Comparison of ENCODE assay signal across 8 cellular contexts in the genomic region with DNA sequence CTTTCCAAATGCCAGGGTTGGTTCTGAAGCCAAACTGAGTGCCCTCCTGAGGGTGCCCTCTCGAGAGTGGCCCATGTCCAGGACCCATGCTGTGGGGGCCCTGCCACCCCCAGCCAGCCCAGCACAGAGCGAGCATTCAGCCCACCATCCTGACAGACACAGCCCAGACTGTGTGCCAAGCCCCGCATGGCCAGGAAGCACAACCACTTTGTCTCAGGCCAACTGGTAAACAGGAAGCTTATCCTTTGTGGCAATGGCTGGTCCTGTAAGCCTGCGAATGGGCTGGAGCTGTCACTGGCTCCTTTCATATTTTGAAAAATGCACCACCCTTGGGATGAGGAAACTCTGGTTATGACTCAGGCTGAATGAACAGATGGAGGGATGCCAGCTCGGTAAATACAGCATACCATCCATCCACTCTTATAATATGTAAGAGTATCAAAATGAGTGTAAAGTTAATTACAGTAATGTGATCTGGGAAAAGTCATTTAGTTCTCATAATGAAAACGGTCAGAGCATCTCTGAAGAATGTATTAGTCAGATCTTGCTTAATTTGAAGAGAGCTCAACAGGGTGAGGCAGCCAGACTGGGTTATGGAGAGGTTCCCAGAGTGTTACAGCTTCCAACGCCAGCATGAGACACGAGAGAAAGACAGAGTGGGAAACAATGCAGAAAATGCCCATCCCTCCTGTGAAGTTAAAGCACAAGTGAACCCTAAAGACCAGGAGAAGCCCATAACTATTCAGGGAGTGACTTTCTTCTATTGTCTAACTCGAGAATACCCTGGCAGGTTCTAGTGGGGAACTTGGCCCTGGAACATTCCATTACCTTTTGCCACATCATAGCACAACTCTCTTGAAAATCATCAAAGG.
DNase-seq lines count a peak whose midpoint lies in the region; ATAC-seq and TF ChIP-seq lines count a peak whose summit lies in the region.

No MANE protein-coding gene starts in this region.

- POLR2A ChIA-PET in HEK293 (lab: Yijun Ruan, JAX) = interaction anchor here (2.2 kb wide), 1 partner anchor 65 kb away, joined by 11 read pairs; the partner anchor contains the start of gene STK17A
- POLR2A ChIA-PET in WTC11 (lab: Charles Lee) = no interaction called here
- POLR2A ChIA-PET in Caco-2 (lab: Charles Lee) = no interaction called here

- H3K9ac ChIP-seq in stomach smooth muscle (ENCODE audit: low read length in 2 of 2) = peak overlapping the region; percentile 43 to 51

- H3K27ac ChIP-seq in HEK293 (ENCODE audit: extremely low read depth, low read depth, low read length) (no peak overlapping the region), ectodermal cell (ENCODE audit: insufficient read depth, low read depth, low read length, poor library complexity, severe bottlenecking) (peak overlapping the region; percentile 70), stomach smooth muscle (ENCODE audit: low read length) (peak overlapping the region; percentile 93)

- BruUV-seq in Caco-2 (replicated peaks; lab: Mats Ljungman, UMichigan) = no TSS peak

- H3K9me3 ChIP-seq in HEK293 (ENCODE audit: control insufficient read depth, insufficient read depth, low read depth, low read length) (no peaks in the 10 kb centered on the region), ectodermal cell (ENCODE audit: control insufficient read depth, low read length) (no peaks in the 10 kb centered on the region), stomach smooth muscle (ENCODE audit: control insufficient read depth in 2 of 2, low read length in 2 of 2) (no peaks in the 10 kb centered on the region), Caco-2 (no peaks in the 10 kb centered on the region)

- H3K36me3 Mint-ChIP-seq in WTC11 = peaks cover 28% of the 10 kb centered on the region
- H3K36me3 Mint-ChIP-seq in Caco-2 (ENCODE audit: insufficient read depth, unreplicated experiment) = peaks cover 49% of the 10 kb centered on the region

- H3K27me3 Mint-ChIP-seq in WTC11 (ENCODE audit: low read depth) (no peaks in the 10 kb centered on the region), Caco-2 (ENCODE audit: insufficient read depth, unreplicated experiment) (no peaks in the 10 kb centered on the region)

- intact Hi-C loops in Caco-2 (cut with micrococcal nuclease; ENCODE audit: unreplicated experiment) = loop anchor here (10.0 kb wide), 1 partner anchor 187 kb away; no protein-coding TSS in a partner anchor

- ATAC-seq in WTC11 = peak; percentile 55

- DNase-seq in GDM1 (lab: John Stamatoyannopoulos, UW) = peak; percentile 4
- peak; percentile 82 for DNase-seq in NCI-H1105 treated with DMSO at 0.1 percent for 48 hours (lab: John Stamatoyannopoulos, UW)
- DNase-seq in WTC11 (ENCODE audit: low spot score) = no peak
- peak; percentile 83 for DNase-seq in medulla oblongata (ENCODE audit: extremely low spot score)
- DNase-seq in Caco-2 = no peak

- H3K36me3 ChIP-seq in HEK293 (ENCODE audit: control insufficient read depth in 2 of 2, insufficient read depth in 1 of 2, low read length in 2 of 2) (peaks cover 3 to 44% of the 10 kb centered on the region in 2 experiments; a peak in 2 of 3 replicates), ectodermal cell (ENCODE audit: control insufficient read depth, insufficient read depth, low read length) (peaks cover 8% of the 10 kb centered on the region), stomach smooth muscle (ENCODE audit: control insufficient read depth in 2 of 2, insufficient read depth in 2 of 2, low read length in 2 of 2) (peaks cover 2 to 5% of the 10 kb centered on the region in 2 donors), Caco-2 (ENCODE audit: control insufficient read depth, insufficient read depth, low read length) (peaks cover 2% of the 10 kb centered on the region)

- TF ChIP-seq CTCF in HEK293 (tag by site-specific recombination; IDR thresholded peaks at IDR 0.05) (no peak), WTC11 (IDR thresholded peaks at IDR 0.05) (no peak), Caco-2 (IDR thresholded peaks at IDR 0.05; ENCODE audit: insufficient read depth in 1 of 2, low read depth in 1 of 2, low read length in 1 of 2, severe bottlenecking in 1 of 2, unreplicated experiment in 1 of 2) (no peak)

- peak overlapping the region; percentile 98 for H3K27ac Mint-ChIP-seq in WTC11
- H3K27ac Mint-ChIP-seq in Caco-2 (ENCODE audit: unreplicated experiment) = no peak overlapping the region

- H3K9me3 Mint-ChIP-seq in WTC11 = no peaks in the 10 kb centered on the region
- no peaks in the 10 kb centered on the region for H3K9me3 Mint-ChIP-seq in Caco-2 (ENCODE audit: unreplicated experiment)

- 71 to 77% methylated on average over 8 of the region's 9 CpGs for WGBS in ectodermal cell, 2 experiments

- no peaks in the 10 kb centered on the region for H3K27me3 ChIP-seq in ectodermal cell (ENCODE audit: control insufficient read depth, insufficient read depth, low read length, poor library complexity, severe bottlenecking)
- no peaks in the 10 kb centered on the region for H3K27me3 ChIP-seq in stomach smooth muscle (ENCODE audit: control insufficient read depth in 1 of 2, insufficient read depth in 2 of 2, low read length in 2 of 2)
- H3K27me3 ChIP-seq in Caco-2 (replicated peaks; ENCODE audit: control insufficient read depth, insufficient read depth, low read length) = no peaks in the 10 kb centered on the region

- CTCF ChIA-PET in HEK293 (lab: Yijun Ruan, JAX) (interaction anchor here (0.6 to 0.9 kb wide), 2 partner anchors 13 to 52 kb away, joined by 3 to 4 read pairs; no protein-coding TSS in a partner anchor), WTC11 (lab: Charles Lee) (interaction anchor here (1.0 to 5.1 kb wide), 3 partner anchors 21 to 190 kb away, joined by 3 to 33 read pairs (median 5); partner anchors contain the start of gene STK17A), Caco-2 (lab: Charles Lee) (no interaction called here)

- H3K4me3 ChIP-seq in HEK293 (ENCODE audit: low read depth, low read length) (no peak overlapping the region), ectodermal cell (ENCODE audit: insufficient read depth, low read depth, low read length) (no peak overlapping the region), stomach smooth muscle (ENCODE audit: low read length in 2 of 2) (peak overlapping the region in 1 of 2 donors; percentile 57), Caco-2 (ENCODE audit: low read depth, low read length) (no peak overlapping the region)

- H3K4me1 Mint-ChIP-seq in WTC11 (peaks cover 74% of the 10 kb centered on the region), Caco-2 (ENCODE audit: low read depth, unreplicated experiment) (no peaks in the 10 kb centered on the region)

- H3K4me1 ChIP-seq in HEK293 (ENCODE audit: control insufficient read depth, insufficient read depth, low read length) (0 out of 2 replicates have a peak, but pooled peaks cover 6% of the 10 kb centered on the region), ectodermal cell (ENCODE audit: control insufficient read depth, insufficient read depth, low read length) (peaks cover 24% of the 10 kb centered on the region), stomach smooth muscle (ENCODE audit: control insufficient read depth, insufficient read depth, low read length) (peaks cover 46% of the 10 kb centered on the region), Caco-2 (no peaks in the 10 kb centered on the region)

- no peak overlapping the region for H3K4me3 Mint-ChIP-seq in WTC11
- no peak overlapping the region for H3K4me3 Mint-ChIP-seq in Caco-2 (ENCODE audit: unreplicated experiment)

TF ChIP-seq in HEK293, 187 proteins besides CTCF, POLR2A, EP300 and RAD21 (continues in another document):
- TF ChIP-seq ZNF366 (tag by site-specific recombination; conservative IDR thresholded peaks at IDR 0.05) = peak; percentile 53; the same call in 1 of the 2 replicates
- no peak for TF ChIP-seq ZNF747 (tag by site-specific recombination; IDR thresholded peaks at IDR 0.05)
- peak; percentile 44; the same call in 1 of the 2 replicates for TF ChIP-seq ZNF843 (tag by site-specific recombination; IDR thresholded peaks at IDR 0.05)
- peak; percentile 87 for TF ChIP-seq ZNF184 (tag by site-specific recombination; IDR thresholded peaks at IDR 0.05)
- peak; percentile 94 for TF ChIP-seq ZEB2 (tag by site-specific recombination; IDR thresholded peaks at IDR 0.05)
- TF ChIP-seq, protein P1, sequence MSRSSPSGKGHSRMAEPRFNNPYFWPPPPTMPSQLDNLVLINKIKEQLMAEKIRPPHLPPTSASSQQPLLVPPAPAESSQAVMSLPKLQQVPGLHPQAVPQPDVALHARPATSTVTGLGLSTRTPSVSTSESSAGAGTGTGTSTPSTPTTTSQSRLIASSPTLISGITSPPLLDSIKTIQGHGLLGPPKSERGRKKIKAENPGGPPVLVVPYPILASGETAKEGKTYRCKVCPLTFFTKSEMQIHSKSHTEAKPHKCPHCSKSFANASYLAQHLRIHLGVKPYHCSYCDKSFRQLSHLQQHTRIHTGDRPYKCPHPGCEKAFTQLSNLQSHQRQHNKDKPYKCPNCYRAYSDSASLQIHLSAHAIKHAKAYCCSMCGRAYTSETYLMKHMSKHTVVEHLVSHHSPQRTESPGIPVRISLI (tag by site-specific recombination; IDR thresholded peaks at IDR 0.05) = no peak

TF ChIP-seq in WTC11, 78 proteins besides CTCF, POLR2A, EP300 and RAD21 (continues in another document):
- TF ChIP-seq, protein P2, sequence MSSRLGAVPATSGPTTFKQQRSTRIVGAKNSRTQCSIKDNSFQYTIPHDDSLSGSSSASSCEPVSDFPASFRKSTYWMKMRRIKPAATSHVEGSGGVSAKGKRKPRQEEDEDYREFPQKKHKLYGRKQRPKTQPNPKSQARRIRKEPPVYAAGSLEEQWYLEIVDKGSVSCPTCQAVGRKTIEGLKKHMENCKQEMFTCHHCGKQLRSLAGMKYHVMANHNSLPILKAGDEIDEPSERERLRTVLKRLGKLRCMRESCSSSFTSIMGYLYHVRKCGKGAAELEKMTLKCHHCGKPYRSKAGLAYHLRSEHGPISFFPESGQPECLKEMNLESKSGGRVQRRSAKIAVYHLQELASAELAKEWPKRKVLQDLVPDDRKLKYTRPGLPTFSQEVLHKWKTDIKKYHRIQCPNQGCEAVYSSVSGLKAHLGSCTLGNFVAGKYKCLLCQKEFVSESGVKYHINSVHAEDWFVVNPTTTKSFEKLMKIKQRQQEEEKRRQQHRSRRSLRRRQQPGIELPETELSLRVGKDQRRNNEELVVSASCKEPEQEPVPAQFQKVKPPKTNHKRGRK (CRISPR knock-in tag; IDR thresholded peaks at IDR 0.05; ENCODE audit: borderline replicate concordance) = no peak
- TF ChIP-seq ZNF317 (CRISPR knock-in tag; IDR thresholded peaks at IDR 0.05; ENCODE audit: borderline replicate concordance, low read depth) = no peak
- no peak for TF ChIP-seq IRF2 (CRISPR knock-in tag; IDR thresholded peaks at IDR 0.05; ENCODE audit: borderline replicate concordance, low read depth)
- TF ChIP-seq TCF7 (CRISPR knock-in tag; IDR thresholded peaks at IDR 0.05; ENCODE audit: low read depth) = no peak
- TF ChIP-seq GABPB1 (CRISPR knock-in tag; IDR thresholded peaks at IDR 0.05) = no peak

Comparison
In these comparisons a context has a peak if more than half of its experiments do, and no peak if none do; other contexts are left out.
1. DNase-seq: peak in GDM1 (single experiment), NCI-H1105 treated with DMSO at 0.1 percent for 48 hours (single experiment) and medulla oblongata (single experiment); none in WTC11 (single experiment) and Caco-2 (0 of 2).